ENCODE assay signal across 15 cellular contexts in genomic region chr3:16932877-16933276, GRCh38. TPM values are rescaled to one million over a fixed set of nuclear protein-coding genes. Genes with fewer than 3 reads are reported as not detected.
DNase-seq lines count a peak whose midpoint lies in the region; ATAC-seq and TF ChIP-seq lines count a peak whose summit lies in the region.
"Had no signal": no experiment of that assay in that cellular context is flagged by ENCODE, and none has a peak within 500 bp of the region (broad histone marks: within the 10 kb centered on the region; RNA-seq: fewer than 3 reads in every experiment).

No MANE protein-coding gene starts in this region.

- in situ Hi-C loops in KBM-7 (cut with MboI; ENCODE audit: low pct_unique_long_range_greater_than_20kb, low sequenced_read_pairs): no loop called here

- no peaks in the 10 kb centered on the region for H3K9me3 Mint-ChIP-seq in activated CD4-positive, alpha-beta memory T cell treated with anti-CD3 and anti-CD28 coated beads for 36 hours
- no peaks in the 10 kb centered on the region for H3K9me3 Mint-ChIP-seq in activated CD4-positive, alpha-beta memory T cell treated with anti-CD3 and anti-CD28 coated beads, Interleukin-2, amount 10 ng/mL, durations not matched to agents 7 days and 5 days
- H3K9me3 Mint-ChIP-seq in natural killer cell: no peaks in the 10 kb centered on the region
- H3K9me3 Mint-ChIP-seq: brain had no signal

- peak overlapping the region; percentile 35 for H3K27ac Mint-ChIP-seq in activated CD4-positive, alpha-beta memory T cell treated with anti-CD3 and anti-CD28 coated beads for 36 hours
- H3K27ac Mint-ChIP-seq in activated CD4-positive, alpha-beta memory T cell treated with anti-CD3 and anti-CD28 coated beads, Interleukin-2, amount 10 ng/mL, durations not matched to agents 7 days and 5 days: no peak overlapping the region
- H3K27ac Mint-ChIP-seq in natural killer cell: peak overlapping the region; percentile 41 to 85
- H3K27ac Mint-ChIP-seq: brain had no signal

- no peaks in the 10 kb centered on the region for H3K36me3 Mint-ChIP-seq in activated CD4-positive, alpha-beta memory T cell treated with anti-CD3 and anti-CD28 coated beads for 36 hours
- H3K36me3 Mint-ChIP-seq in activated CD4-positive, alpha-beta memory T cell treated with anti-CD3 and anti-CD28 coated beads, Interleukin-2, amount 10 ng/mL, durations not matched to agents 7 days and 5 days (ENCODE audit: low read depth): peaks cover 35% of the 10 kb centered on the region
- H3K36me3 Mint-ChIP-seq in natural killer cell: no peaks in the 10 kb centered on the region

- POLR2A ChIA-PET in activated CD4-positive, alpha-beta memory T cell treated with anti-CD3 and anti-CD28 coated beads for 36 hours (lab: Charles Lee): no interaction called here
- POLR2A ChIA-PET in activated CD4-positive, alpha-beta memory T cell treated with anti-CD3 and anti-CD28 coated beads, Interleukin-2, amount 10 ng/mL, durations not matched to agents 7 days and 5 days (lab: Charles Lee): no interaction called here

- H3K4me1 Mint-ChIP-seq in activated CD4-positive, alpha-beta memory T cell treated with anti-CD3 and anti-CD28 coated beads for 36 hours (ENCODE audit: low read depth): peaks cover 89% of the 10 kb centered on the region
- peaks cover 27% of the 10 kb centered on the region for H3K4me1 Mint-ChIP-seq in activated CD4-positive, alpha-beta memory T cell treated with anti-CD3 and anti-CD28 coated beads, Interleukin-2, amount 10 ng/mL, durations not matched to agents 7 days and 5 days
- peaks cover 94 to 100% of the 10 kb centered on the region in 2 donors for H3K4me1 Mint-ChIP-seq in natural killer cell
- H3K4me1 Mint-ChIP-seq: neural crest cell had no signal

- no peaks in the 10 kb centered on the region for H3K27me3 Mint-ChIP-seq in activated CD4-positive, alpha-beta memory T cell treated with anti-CD3 and anti-CD28 coated beads for 36 hours
- H3K27me3 Mint-ChIP-seq in activated CD4-positive, alpha-beta memory T cell treated with anti-CD3 and anti-CD28 coated beads, Interleukin-2, amount 10 ng/mL, durations not matched to agents 7 days and 5 days: no peaks in the 10 kb centered on the region
- H3K27me3 Mint-ChIP-seq in natural killer cell (ENCODE audit: low read depth in 2 of 2): no peaks in the 10 kb centered on the region
- H3K27me3 Mint-ChIP-seq: brain had no signal

- intact Hi-C loops in activated CD4-positive, alpha-beta memory T cell treated with anti-CD3 and anti-CD28 coated beads for 36 hours (cut with micrococcal nuclease): no loop called here
- intact Hi-C loops in natural killer cell (cut with micrococcal nuclease): no loop called here

- ATAC-seq in GM21576 (IDR thresholded peaks at IDR 0.05; ENCODE audit: unreplicated experiment) (peak; percentile 45), HG03460 (IDR thresholded peaks at IDR 0.05; ENCODE audit: unreplicated experiment) (peak; percentile 41), natural killer cell (peak in 2 of 3 donors; percentile 30 to 48), HG02759 (IDR thresholded peaks at IDR 0.05; ENCODE audit: unreplicated experiment) (no peak)
- ATAC-seq: left lobe of liver, Panc1 had no signal

- DNase-seq in activated CD4-positive, alpha-beta memory T cell treated with anti-CD3 and anti-CD28 coated beads for 36 hours: no peak
- DNase-seq in activated CD4-positive, alpha-beta memory T cell treated with anti-CD3 and anti-CD28 coated beads, Interleukin-2, amount 10 ng/mL, durations not matched to agents 7 days and 5 days: no peak
- DNase-seq in natural killer cell (no peak), KBM-7 (no peak)
- no peak for DNase-seq in activated CD4-positive, alpha-beta T cell treated with anti-CD3 and anti-CD28 coated beads, Interleukin-2, amount 50 U/mL, for 4 hours
- DNase-seq: NCI-H2227 treated with DMSO at 0.1 percent for 48 hours, T1000 had no signal

- CTCF ChIA-PET in activated CD4-positive, alpha-beta memory T cell treated with anti-CD3 and anti-CD28 coated beads for 36 hours (lab: Charles Lee): no interaction called here
- CTCF ChIA-PET in activated CD4-positive, alpha-beta memory T cell treated with anti-CD3 and anti-CD28 coated beads, Interleukin-2, amount 10 ng/mL, durations not matched to agents 7 days and 5 days (lab: Charles Lee): no interaction called here

- no peak for TF ChIP-seq CTCF in natural killer cell (IDR thresholded peaks at IDR 0.05)

- peak overlapping the region; percentile 44 for H3K4me3 Mint-ChIP-seq in activated CD4-positive, alpha-beta memory T cell treated with anti-CD3 and anti-CD28 coated beads for 36 hours
- H3K4me3 Mint-ChIP-seq in activated CD4-positive, alpha-beta memory T cell treated with anti-CD3 and anti-CD28 coated beads, Interleukin-2, amount 10 ng/mL, durations not matched to agents 7 days and 5 days: no peak overlapping the region
- H3K4me3 Mint-ChIP-seq in natural killer cell: peak overlapping the region; percentile 75
- H3K4me3 Mint-ChIP-seq: brain, neural crest cell had no signal

RNA-seq across cellular contexts. Expression of gene PLCL2, which starts 48.1 kb away (rescaled TPM):
- total RNA-seq in activated CD4-positive, alpha-beta memory T cell treated with anti-CD3 and anti-CD28 coated beads for 36 hours: 10 to 100 TPM; 16.7 to 17.1 TPM
- 10 to 100 TPM; 38.9 to 39.8 TPM for total RNA-seq in activated CD4-positive, alpha-beta memory T cell treated with anti-CD3 and anti-CD28 coated beads, Interleukin-2, amount 10 ng/mL, durations not matched to agents 7 days and 5 days
- total RNA-seq in natural killer cell: 10 to 100 TPM; 71.5 to 94.9 (median 84.7) TPM
- total RNA-seq: LHCN-M2 had no signal
